In the genomic region with DNA sequence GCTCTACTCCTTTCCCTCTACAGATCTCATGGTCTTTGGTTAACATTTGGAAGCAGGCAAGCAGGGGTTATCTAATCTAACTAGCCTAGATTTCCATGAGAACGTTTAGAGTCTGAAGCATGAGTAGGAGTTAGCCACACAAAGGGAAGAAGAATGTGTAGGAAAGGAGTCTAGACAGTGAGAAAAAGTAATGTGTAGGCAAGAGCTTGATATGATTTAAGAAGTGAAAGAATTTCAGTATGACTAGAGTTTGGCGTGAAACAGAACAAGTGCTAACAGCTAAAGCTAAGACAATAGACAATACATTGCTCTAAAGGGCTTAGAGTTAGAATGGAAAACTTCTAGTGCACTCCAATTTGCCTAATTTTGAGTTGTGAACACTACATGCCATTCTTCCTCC, we compare ENCODE assay signal across 1 cellular context.
TF ChIP-seq lines count a peak whose summit lies in the region.

No MANE protein-coding gene starts in this region.

TF ChIP-seq in K562, 482 proteins besides CTCF, POLR2A, EP300 and RAD21:
- TF ChIP-seq, protein P1, sequence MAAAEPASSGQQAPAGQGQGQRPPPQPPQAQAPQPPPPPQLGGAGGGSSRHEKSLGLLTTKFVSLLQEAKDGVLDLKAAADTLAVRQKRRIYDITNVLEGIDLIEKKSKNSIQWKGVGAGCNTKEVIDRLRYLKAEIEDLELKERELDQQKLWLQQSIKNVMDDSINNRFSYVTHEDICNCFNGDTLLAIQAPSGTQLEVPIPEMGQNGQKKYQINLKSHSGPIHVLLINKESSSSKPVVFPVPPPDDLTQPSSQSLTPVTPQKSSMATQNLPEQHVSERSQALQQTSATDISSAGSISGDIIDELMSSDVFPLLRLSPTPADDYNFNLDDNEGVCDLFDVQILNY (CRISPR knock-in tag; IDR thresholded peaks at IDR 0.05) = no peak
- TF ChIP-seq, protein P2, sequence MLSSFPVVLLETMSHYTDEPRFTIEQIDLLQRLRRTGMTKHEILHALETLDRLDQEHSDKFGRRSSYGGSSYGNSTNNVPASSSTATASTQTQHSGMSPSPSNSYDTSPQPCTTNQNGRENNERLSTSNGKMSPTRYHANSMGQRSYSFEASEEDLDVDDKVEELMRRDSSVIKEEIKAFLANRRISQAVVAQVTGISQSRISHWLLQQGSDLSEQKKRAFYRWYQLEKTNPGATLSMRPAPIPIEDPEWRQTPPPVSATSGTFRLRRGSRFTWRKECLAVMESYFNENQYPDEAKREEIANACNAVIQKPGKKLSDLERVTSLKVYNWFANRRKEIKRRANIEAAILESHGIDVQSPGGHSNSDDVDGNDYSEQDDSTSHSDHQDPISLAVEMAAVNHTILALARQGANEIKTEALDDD (IDR thresholded peaks at IDR 0.05) = peak; percentile 86
- no peak for TF ChIP-seq HNRNPK (IDR thresholded peaks at IDR 0.05; ENCODE audit: low read depth, low read length, poor library complexity, severe bottlenecking)
- TF ChIP-seq, protein P3, sequence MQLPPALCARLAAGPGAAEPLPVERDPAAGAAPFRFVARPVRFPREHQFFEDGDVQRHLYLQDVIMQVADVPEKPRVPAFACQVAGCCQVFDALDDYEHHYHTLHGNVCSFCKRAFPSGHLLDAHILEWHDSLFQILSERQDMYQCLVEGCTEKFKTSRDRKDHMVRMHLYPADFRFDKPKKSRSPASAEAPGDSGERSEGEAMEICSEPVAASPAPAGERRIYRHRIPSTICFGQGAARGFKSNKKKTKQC (CRISPR knock-in tag; IDR thresholded peaks at IDR 0.05) = no peak
- no peak for TF ChIP-seq PHB (CRISPR knock-in tag; IDR thresholded peaks at IDR 0.05)
- TF ChIP-seq GTF2E2 (tag; IDR thresholded peaks at IDR 0.05) = no peak
- no peak for TF ChIP-seq ZNF174 (CRISPR knock-in tag; IDR thresholded peaks at IDR 0.05)
- TF ChIP-seq ZNF212 (CRISPR knock-in tag; IDR thresholded peaks at IDR 0.05) = no peak
